Comparison of ENCODE assay signal across 8 cellular contexts in genomic region chr11:108221981-108222685, GRCh38. TPM values are rescaled to one million over a fixed set of nuclear protein-coding genes. Genes with fewer than 3 reads are reported as not detected.
A peak's percentile ranks its signal among the peaks of the same experiment; 100 is the strongest.
DNase-seq lines count a peak whose midpoint lies in the region; ATAC-seq and TF ChIP-seq lines count a peak whose summit lies in the region.

Gene NPAT, minus strand, starts transcription at chr11:108222638. Its CDS starts 102 bp downstream, at chr11:108222536.

- TF ChIP-seq RAD21 in HCT116 (IDR thresholded peaks at IDR 0.05; ENCODE audit: low read depth): no peak

- ATAC-seq in HCT116 (no peak), T-helper 17 cell (peak; percentile 8), HG03139 (IDR thresholded peaks at IDR 0.05; ENCODE audit: unreplicated experiment) (no peak), HG02623 (IDR thresholded peaks at IDR 0.05; ENCODE audit: unreplicated experiment) (no peak)

- no peak for TF ChIP-seq EP300 in ovary (IDR thresholded peaks at IDR 0.05)

- BruUV-seq in HCT116 (replicated peaks; lab: Mats Ljungman, UMichigan): TSS peak; percentile 78

- H3K27me3 ChIP-seq in HCT116 (ENCODE audit: insufficient read depth, low read length) (no peaks in the 10 kb centered on the region), esophagus (ENCODE audit: control insufficient read depth in 1 of 2, insufficient read depth in 2 of 2, low read length in 2 of 2) (no peaks in the 10 kb centered on the region), ovary (no peaks in the 10 kb centered on the region)

- H3K4me3 ChIP-seq in HCT116 (replicated peaks in 1 of 2; ENCODE audit: low read depth in 1 of 2, low read length in 2 of 2) (peak within 1 kb of the TSS; percentile 86 to 90), esophagus (ENCODE audit: low read depth in 1 of 2, low read length in 2 of 2) (peak within 1 kb of the TSS; percentile 85 to 97), ovary (peak within 1 kb of the TSS; percentile 92)

- H3K4me1 Mint-ChIP-seq in T-helper 17 cell: peaks cover 59% of the 10 kb centered on the region

- RAD21 ChIA-PET in HCT116 (lab: Charles Lee; ENCODE audit: low non-redundant PET in 1 of 2, low total read pairs in 2 of 2, uncharacterized antibody in 2 of 2, unreplicated experiment in 2 of 2): no interaction called here

- peaks cover 3% of the 10 kb centered on the region; the same call in 1 of the 2 replicates for H4K20me1 ChIP-seq in HCT116 (ENCODE audit: insufficient read depth)

- intact Hi-C loops in HCT116 (cut with micrococcal nuclease): loop anchor here (2.0 kb wide), 1 partner anchor 103 kb away; no protein-coding TSS in a partner anchor
- intact Hi-C loops in ovary (cut with DNase I): loop anchor here in 2 of 4 donors (5.0 to 10.0 kb wide), 5 partner anchors 97 to 445 kb away; partner anchors contain the start of genes ACAT1 (in 2 of the 2), C11orf65 (in 1 of the 2), CUL5 (in 1 of the 2) and DDX10 (in 1 of the 2)

- TF ChIP-seq CTCF in HCT116 (IDR thresholded peaks at IDR 0.05 in 2 of 3, conservative IDR thresholded peaks at IDR 0.05 in 1 of 3; ENCODE audit: borderline replicate concordance in 1 of 3, insufficient read depth in 1 of 3, low read depth in 2 of 3, low read length in 2 of 3) (no peak), ovary (IDR thresholded peaks at IDR 0.05) (no peak)

- H3K79me2 ChIP-seq in HCT116 (ENCODE audit: insufficient read depth, low read length): peaks cover 90% of the 10 kb centered on the region

- H3K9ac ChIP-seq in ES-I3 (ENCODE audit: low read depth, low read length) (peak within 1 kb of the TSS; percentile 84), HCT116 (ENCODE audit: low read length) (peak within 1 kb of the TSS; percentile 85)

- H3K27ac ChIP-seq in HCT116 (ENCODE audit: low read depth, low read length): peak within 1 kb of the TSS; percentile 80
- peak within 1 kb of the TSS; percentile 99 to 100 for H3K27ac ChIP-seq in esophagus (ENCODE audit: low read depth in 2 of 2, low read length in 1 of 2)
- H3K27ac ChIP-seq in ovary: peak within 1 kb of the TSS; percentile 56 to 95

- no peaks in the 10 kb centered on the region for H3K27me3 Mint-ChIP-seq in T-helper 17 cell

- H3K4me3 Mint-ChIP-seq in T-helper 17 cell: no peak within 1 kb of the TSS

- H3K36me3 Mint-ChIP-seq in T-helper 17 cell (ENCODE audit: low read depth): peaks cover 5% of the 10 kb centered on the region

- POLR2A ChIA-PET in HCT116 (lab: Charles Lee): interaction anchor here (0.6 kb wide), 1 partner anchor 394 kb away, joined by 3 read pairs; no protein-coding TSS in a partner anchor

- TF ChIP-seq POLR2A in HCT116 (IDR thresholded peaks at IDR 0.05; ENCODE audit: borderline replicate concordance, extremely low read depth, insufficient read depth, insufficient read length) (peak; percentile 52), ovary (IDR thresholded peaks at IDR 0.05) (peak; percentile 94)

- no peak within 1 kb of the TSS for H3K27ac Mint-ChIP-seq in T-helper 17 cell

- CTCF ChIA-PET in HCT116 (lab: Charles Lee): interaction anchor here (1.4 to 2.5 kb wide), 4 partner anchors 9 to 427 kb away, joined by 4 to 14 read pairs (median 6); no protein-coding TSS in a partner anchor

- H3K36me3 ChIP-seq in ES-I3 (ENCODE audit: insufficient read depth, low read length) (no peaks in the 10 kb centered on the region), HCT116 (ENCODE audit: control insufficient read depth in 1 of 2, insufficient read depth in 2 of 2, low read length in 2 of 2) (no peaks in the 10 kb centered on the region), esophagus (ENCODE audit: control insufficient read depth in 2 of 2, insufficient read depth in 2 of 2, low read length in 1 of 2) (no peaks in the 10 kb centered on the region), ovary (no peaks in the 10 kb centered on the region)

- DNase-seq in HCT116 (ENCODE audit: low read depth, low spot score) (no peak), T-helper 17 cell (peak; percentile 21 to 41 (median 40)), ovary (no peak), NCI-H1417 treated with DMSO at 0.1 percent for 48 hours (lab: John Stamatoyannopoulos, UW) (no peak)

- H2AFZ ChIP-seq in HCT116 (ENCODE audit: low read depth, low read length, poor library complexity, severe bottlenecking): peak within 1 kb of the TSS; percentile 57

- no peaks in the 10 kb centered on the region for H3K9me3 ChIP-seq in ES-I3 (ENCODE audit: control insufficient read depth, insufficient read depth, low read length)
- no peaks in the 10 kb centered on the region for H3K9me3 ChIP-seq in HCT116 (ENCODE audit: control insufficient read depth in 1 of 2, insufficient read depth in 1 of 2, low read depth in 1 of 2, low read length in 2 of 2)
- no peaks in the 10 kb centered on the region for H3K9me3 ChIP-seq in T-helper 17 cell (ENCODE audit: control insufficient read depth, low read length, poor library complexity, severe bottlenecking)
- no peaks in the 10 kb centered on the region for H3K9me3 ChIP-seq in esophagus (ENCODE audit: control insufficient read depth in 2 of 2, insufficient read depth in 1 of 2, low read depth in 1 of 2, low read length in 1 of 2)
- no peaks in the 10 kb centered on the region for H3K9me3 ChIP-seq in ovary

- H3K9me2 ChIP-seq in HCT116 (ENCODE audit: insufficient read depth): no peaks in the 10 kb centered on the region

- H3K4me1 ChIP-seq in ES-I3 (ENCODE audit: insufficient read depth, low read length) (peaks cover 19% of the 10 kb centered on the region), HCT116 (ENCODE audit: control insufficient read depth in 1 of 2, insufficient read depth in 2 of 2, low read length in 2 of 2) (peaks cover 6 to 22% of the 10 kb centered on the region in 2 experiments; a peak in 3 of 4 replicates), esophagus (ENCODE audit: control insufficient read depth in 2 of 2, insufficient read depth in 2 of 2, low read length in 1 of 2) (no peaks in the 10 kb centered on the region), ovary (ENCODE audit: insufficient read depth) (peaks cover 5% of the 10 kb centered on the region)

- WGBS in esophagus, 2 donors: 0% methylated on average over 36 of the region's 36 CpGs
- WGBS in ovary, 3 donors: 0 to 1% (median 0%) methylated on average over 36 of the region's 36 CpGs

- H3K4me2 ChIP-seq in HCT116 (ENCODE audit: low read length): peak within 1 kb of the TSS; percentile 88

TF ChIP-seq in HCT116, 20 proteins besides CTCF, POLR2A, EP300 and RAD21:
- peak; percentile 85 for TF ChIP-seq POLR2AphosphoS5 (IDR thresholded peaks at IDR 0.05; ENCODE audit: low read depth, low read length)
- no peak for TF ChIP-seq SP1 (IDR thresholded peaks at IDR 0.05; ENCODE audit: low read depth)
- TF ChIP-seq SIN3A (IDR thresholded peaks at IDR 0.05; ENCODE audit: low read depth): peak; percentile 24; the same call in 1 of the 2 replicates
- TF ChIP-seq ELF1 (IDR thresholded peaks at IDR 0.05; ENCODE audit: borderline replicate concordance, low read depth): no peak
TF ChIP-seq in HCT116: peak in this region for 2.

RNA-seq across cellular contexts. Expression of gene NPAT, which starts in this region (rescaled TPM):
- total RNA-seq in HCT116 (2021; ENCODE audit: unreplicated experiment) (14.9 TPM), T-helper 17 cell (10 to 100 TPM; 23.3 to 31.0 TPM), ovary (10 to 100 TPM; 12.8 to 23.3 (median 16.6) TPM)
- 1.9 and 3.5 TPM in 2 replicates for polyA plus RNA-seq in HCT116 (2012)
- polyA plus RNA-seq in esophagus (1 to 10 TPM; 2.0 to 2.5 TPM), ovary (1 to 10 TPM; 6.2 to 8.7 TPM)

Comparison
In these comparisons a context has a peak if more than half of its experiments do, and no peak if none do; other contexts are left out.
1. DNase-seq: peak in T-helper 17 cell (3 of 3); none in HCT116 (single experiment), ovary (0 of 5) and NCI-H1417 treated with DMSO at 0.1 percent for 48 hours (single experiment).
2. Peak in every context shown above with its lines, with median percentiles within 50 percentile points of each other: H3K27ac ChIP-seq and H3K4me3 ChIP-seq.